ENCODE assay signal across 15 cellular contexts in the genomic region with DNA sequence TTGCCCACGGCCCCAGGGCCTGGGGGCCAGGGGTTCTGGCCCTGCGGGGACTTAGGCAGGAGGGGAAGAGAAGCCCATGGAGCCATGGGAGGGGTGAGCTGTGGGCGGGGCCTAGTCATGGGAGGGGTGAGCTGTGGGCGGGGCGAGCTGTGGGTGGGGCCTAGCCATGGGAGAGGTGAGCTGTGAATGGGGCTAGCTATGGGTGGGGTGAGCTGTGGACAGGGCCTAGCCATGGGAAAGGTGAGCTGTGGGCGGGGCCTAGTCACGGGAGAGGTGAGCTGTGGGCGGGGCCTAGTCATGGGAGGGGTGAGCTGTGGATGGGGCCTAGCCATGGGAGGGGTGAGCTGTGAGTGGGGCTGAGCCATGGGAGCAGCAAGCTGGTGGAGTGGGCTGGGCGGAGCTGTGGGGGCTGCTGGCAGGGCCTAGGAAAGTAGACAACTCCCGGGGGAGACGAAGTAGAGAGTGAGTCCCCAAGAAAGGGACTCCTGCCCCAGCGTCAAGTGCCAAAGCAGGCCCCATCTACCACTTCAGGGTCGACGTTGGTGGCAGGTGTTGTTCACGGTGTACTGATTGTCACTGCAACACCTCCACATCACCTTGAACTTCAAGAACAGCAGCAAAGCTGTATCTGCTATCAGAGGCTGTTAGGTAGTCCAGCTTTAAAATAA. TPM values are rescaled to one million over a fixed set of nuclear protein-coding genes. Genes with fewer than 3 reads are reported as not detected.
DNase-seq lines count a peak whose midpoint lies in the region; ATAC-seq and TF ChIP-seq lines count a peak whose summit lies in the region.
"Had no signal": no experiment of that assay in that cellular context is flagged by ENCODE, and none has a peak within 500 bp of the region (broad histone marks: within the 10 kb centered on the region; RNA-seq: fewer than 3 reads in every experiment).

No MANE protein-coding gene starts in this region.

- WGBS in neuronal stem cell (ENCODE audit: extremely low coverage in 2 of 2, insufficient read length in 2 of 2, insufficient replicate concordance in 1 of 2), 2 donors = no CpG with 5 or more reads among the region's 15 CpGs

- H3K4me2 ChIP-seq in GM23338 (no peak overlapping the region), neuronal stem cell (ENCODE audit: insufficient read depth, low read length, poor library complexity, severe bottlenecking) (no peak overlapping the region)

- H3K27me3 ChIP-seq in GM23338 (ENCODE audit: insufficient read depth) (no peaks in the 10 kb centered on the region), ascending aorta (no peaks in the 10 kb centered on the region), neuronal stem cell (ENCODE audit: control insufficient read depth in 3 of 3, insufficient read depth in 3 of 3, low read depth in 1 of 3, low read length in 3 of 3) (no peaks in the 10 kb centered on the region)
- H3K27me3 ChIP-seq: body of pancreas had no signal

- H2BK120ac ChIP-seq in neuronal stem cell (ENCODE audit: low read depth, low read length) = no peak overlapping the region

- H3K27me3 Mint-ChIP-seq in activated CD4-positive, alpha-beta T cell treated with anti-CD3 and anti-CD28 coated beads for 36 hours = no peaks in the 10 kb centered on the region
- peaks cover 2% of the 10 kb centered on the region for H3K27me3 Mint-ChIP-seq in activated CD4-positive, alpha-beta T cell treated with anti-CD3 and anti-CD28 coated beads, Interleukin-2, amount 10 ng/mL, durations not matched to agents 24 days and 14 days
- peaks cover 29% of the 10 kb centered on the region for H3K27me3 Mint-ChIP-seq in GM23338 (ENCODE audit: insufficient read depth, low read depth, poor library complexity)
- H3K27me3 Mint-ChIP-seq: stimulated activated naive B cell treated with anti-CD40 and anti-IgM and Interleukin-4, amounts not matched to agents 10 μg/mL and 1 μg/mL and 100 μg/mL, for 72 hours had no signal

- H2AFZ ChIP-seq in GM23338 = no peak overlapping the region
- no peak overlapping the region for H2AFZ ChIP-seq in neuronal stem cell (ENCODE audit: low read length)

- H4K8ac ChIP-seq in neuronal stem cell (ENCODE audit: low read depth, low read length) = no peak overlapping the region

- peak overlapping the region; percentile 65 for H3K9ac ChIP-seq in neuronal stem cell (ENCODE audit: low read depth, low read length, poor library complexity)

- POLR2A ChIA-PET in activated CD4-positive, alpha-beta T cell treated with anti-CD3 and anti-CD28 coated beads for 36 hours (lab: Charles Lee) = no interaction called here

- no peak overlapping the region for H4K91ac ChIP-seq in neuronal stem cell (ENCODE audit: low read depth, low read length, poor library complexity)

- peak; percentile 30 for DNase-seq in activated CD4-positive, alpha-beta T cell treated with anti-CD3 and anti-CD28 coated beads for 36 hours
- no peak for DNase-seq in activated CD4-positive, alpha-beta T cell treated with anti-CD3 and anti-CD28 coated beads, Interleukin-2, amount 10 ng/mL, durations not matched to agents 24 days and 14 days
- DNase-seq in GM23338 (ENCODE audit: low spot score) (peak; percentile 90), ascending aorta (ENCODE audit: low spot score in 2 of 2) (no peak), neuronal stem cell (ENCODE audit: low spot score) (no peak), CD1c-positive myeloid dendritic cell (ENCODE audit: extremely low spot score) (no peak), T-helper 2 cell (no peak)
- DNase-seq: activated CD4-positive, alpha-beta T cell treated with anti-CD3 and anti-CD28 coated beads for 1 hour; activated effector memory CD4-positive, alpha-beta T cell treated with Interleukin-2 at 50 U/mL for 16 hours; GF-D8; stimulated activated naive B cell treated with anti-CD40 and anti-IgM and Interleukin-4, amounts not matched to agents 10 μg/mL and 1 μg/mL and 100 μg/mL, for 72 hours had no signal

- no peak overlapping the region for H2BK5ac ChIP-seq in neuronal stem cell (ENCODE audit: low read length)

- peaks cover 4% of the 10 kb centered on the region for H3K4me1 Mint-ChIP-seq in activated CD4-positive, alpha-beta T cell treated with anti-CD3 and anti-CD28 coated beads for 36 hours
- H3K4me1 Mint-ChIP-seq in activated CD4-positive, alpha-beta T cell treated with anti-CD3 and anti-CD28 coated beads, Interleukin-2, amount 10 ng/mL, durations not matched to agents 24 days and 14 days = peaks cover 5% of the 10 kb centered on the region
- H3K4me1 Mint-ChIP-seq in GM23338 = peaks cover 33% of the 10 kb centered on the region

- TF ChIP-seq CTCF in GM23338 (conservative IDR thresholded peaks at IDR 0.05; ENCODE audit: low read depth in 2 of 2) (no peak), ascending aorta (IDR thresholded peaks at IDR 0.05) (no peak)

- peak overlapping the region; percentile 70 for H3K4ac ChIP-seq in neuronal stem cell (ENCODE audit: low read length)

- H3K14ac ChIP-seq in neuronal stem cell (ENCODE audit: low read length) = peak overlapping the region; percentile 57

- peak; percentile 56 for ATAC-seq in activated CD4-positive, alpha-beta T cell treated with anti-CD3 and anti-CD28 coated beads for 36 hours
- ATAC-seq in GM23338 (peak; percentile 74), GM18519 (IDR thresholded peaks at IDR 0.05; ENCODE audit: low FRiP score, unreplicated experiment) (no peak)
- ATAC-seq: body of pancreas; stimulated activated naive B cell treated with anti-CD40 and anti-IgM and Interleukin-4, amounts not matched to agents 10 μg/mL and 1 μg/mL and 100 μg/mL, for 72 hours had no signal

- intact Hi-C loops in activated CD4-positive, alpha-beta T cell treated with anti-CD3 and anti-CD28 coated beads for 36 hours (cut with DNase I, micrococcal nuclease) = no loop called here
- intact Hi-C loops in activated CD4-positive, alpha-beta T cell treated with anti-CD3 and anti-CD28 coated beads, Interleukin-2, amount 10 ng/mL, durations not matched to agents 24 days and 14 days (cut with micrococcal nuclease) = no loop called here
- intact Hi-C loops in ascending aorta (cut with DNase I) = loop anchor here (5.0 kb wide), 1 partner anchor 55 kb away; a partner anchor contains a TSS

- H3F3A ChIP-seq in GM23338 (replicated peaks; ENCODE audit: low read depth) = 0 out of 2 replicates have a peak, but pooled peaks cover under 1% of the 10 kb centered on the region

- H3K23ac ChIP-seq in neuronal stem cell (ENCODE audit: low read depth, low read length, poor library complexity) = no peak overlapping the region

- H2AK5ac ChIP-seq in neuronal stem cell (ENCODE audit: low read depth, low read length) = peak overlapping the region; percentile 88

- peak overlapping the region; percentile 84 for H3K18ac ChIP-seq in neuronal stem cell (ENCODE audit: low read length)

- H4K20me1 ChIP-seq in GM23338 (replicated peaks; ENCODE audit: insufficient read depth) = no peaks in the 10 kb centered on the region

- H3K79me2 ChIP-seq in GM23338 (replicated peaks; ENCODE audit: insufficient read depth) = no peaks in the 10 kb centered on the region

- CTCF ChIA-PET in activated CD4-positive, alpha-beta T cell treated with anti-CD3 and anti-CD28 coated beads for 36 hours (lab: Charles Lee) = interaction anchor here (0.6 kb wide), 1 partner anchor 138 kb away, joined by 3 read pairs; no protein-coding TSS in a partner anchor

- peaks cover 9% of the 10 kb centered on the region for H3K4me1 ChIP-seq in GM23338 (ENCODE audit: insufficient read depth)
- H3K4me1 ChIP-seq in ascending aorta = peaks cover 17 to 35% of the 10 kb centered on the region in 2 donors
- peaks cover 26 to 27% of the 10 kb centered on the region in 2 donors for H3K4me1 ChIP-seq in neuronal stem cell (ENCODE audit: control insufficient read depth in 2 of 2, insufficient read depth in 1 of 2, low read depth in 1 of 2, low read length in 2 of 2)
- H3K4me1 ChIP-seq: prostate gland had no signal

- no peak overlapping the region for H3K4me3 Mint-ChIP-seq in activated CD4-positive, alpha-beta T cell treated with anti-CD3 and anti-CD28 coated beads for 36 hours
- no peak overlapping the region for H3K4me3 Mint-ChIP-seq in activated CD4-positive, alpha-beta T cell treated with anti-CD3 and anti-CD28 coated beads, Interleukin-2, amount 10 ng/mL, durations not matched to agents 24 days and 14 days
- no peak overlapping the region for H3K4me3 Mint-ChIP-seq in GM23338
- H3K4me3 Mint-ChIP-seq: stimulated activated naive B cell treated with anti-CD40 and anti-IgM and Interleukin-4, amounts not matched to agents 10 μg/mL and 1 μg/mL and 100 μg/mL, for 72 hours had no signal

- peak overlapping the region; percentile 4 for H2BK15ac ChIP-seq in neuronal stem cell (ENCODE audit: low read length)

- H3K79me1 ChIP-seq in neuronal stem cell (ENCODE audit: low read depth, low read length) = no peaks in the 10 kb centered on the region

- no peaks in the 10 kb centered on the region for H3K9me2 ChIP-seq in GM23338 (ENCODE audit: insufficient read depth)

- H3K27ac ChIP-seq in GM23338 (ENCODE audit: low read depth) (peak overlapping the region; percentile 39; the same call in 1 of the 2 replicates), ascending aorta (peak overlapping the region; percentile 66 to 95), neuronal stem cell (replicated peaks; ENCODE audit: low read length) (no peak overlapping the region)
- H3K27ac ChIP-seq: body of pancreas, SK-N-MC had no signal

- H3K27ac Mint-ChIP-seq in activated CD4-positive, alpha-beta T cell treated with anti-CD3 and anti-CD28 coated beads for 36 hours = no peak overlapping the region
- no peak overlapping the region for H3K27ac Mint-ChIP-seq in activated CD4-positive, alpha-beta T cell treated with anti-CD3 and anti-CD28 coated beads, Interleukin-2, amount 10 ng/mL, durations not matched to agents 24 days and 14 days
- H3K27ac Mint-ChIP-seq in GM23338 = no peak overlapping the region; the same call in 1 of the 2 replicates

- no peak overlapping the region for H2BK12ac ChIP-seq in neuronal stem cell (ENCODE audit: low read length)

- H3K4me3 ChIP-seq in GM23338 (no peak overlapping the region), ascending aorta (no peak overlapping the region), neuronal stem cell (ENCODE audit: low read length in 2 of 2) (no peak overlapping the region)
- H3K4me3 ChIP-seq: body of pancreas, prostate gland, SK-N-MC had no signal

- no peaks in the 10 kb centered on the region for H3K9me3 Mint-ChIP-seq in activated CD4-positive, alpha-beta T cell treated with anti-CD3 and anti-CD28 coated beads for 36 hours (ENCODE audit: low read depth)
- H3K9me3 Mint-ChIP-seq in activated CD4-positive, alpha-beta T cell treated with anti-CD3 and anti-CD28 coated beads, Interleukin-2, amount 10 ng/mL, durations not matched to agents 24 days and 14 days = no peaks in the 10 kb centered on the region
- H3K9me3 Mint-ChIP-seq in GM23338 = no peaks in the 10 kb centered on the region
- H3K9me3 Mint-ChIP-seq: stimulated activated naive B cell treated with anti-CD40 and anti-IgM and Interleukin-4, amounts not matched to agents 10 μg/mL and 1 μg/mL and 100 μg/mL, for 72 hours had no signal

- no peaks in the 10 kb centered on the region for H3K36me3 Mint-ChIP-seq in activated CD4-positive, alpha-beta T cell treated with anti-CD3 and anti-CD28 coated beads for 36 hours (ENCODE audit: low read depth)
- no peaks in the 10 kb centered on the region for H3K36me3 Mint-ChIP-seq in activated CD4-positive, alpha-beta T cell treated with anti-CD3 and anti-CD28 coated beads, Interleukin-2, amount 10 ng/mL, durations not matched to agents 24 days and 14 days (ENCODE audit: low read depth)
- no peaks in the 10 kb centered on the region for H3K36me3 Mint-ChIP-seq in GM23338 (ENCODE audit: low read depth)
- H3K36me3 Mint-ChIP-seq: stimulated activated naive B cell treated with anti-CD40 and anti-IgM and Interleukin-4, amounts not matched to agents 10 μg/mL and 1 μg/mL and 100 μg/mL, for 72 hours had no signal

- H3K36me3 ChIP-seq in GM23338 (ENCODE audit: insufficient read depth) = no peaks in the 10 kb centered on the region
- no peaks in the 10 kb centered on the region for H3K36me3 ChIP-seq in ascending aorta
- H3K36me3 ChIP-seq in neuronal stem cell (replicated peaks in 1 of 2; ENCODE audit: control insufficient read depth in 2 of 2, insufficient read depth in 2 of 2, low read length in 2 of 2) = no peaks in the 10 kb centered on the region
- H3K36me3 ChIP-seq: prostate gland had no signal

- H3K9me3 ChIP-seq in ascending aorta = no peaks in the 10 kb centered on the region
- H3K9me3 ChIP-seq in neuronal stem cell (replicated peaks in 1 of 2; ENCODE audit: control insufficient read depth in 2 of 2, insufficient read depth in 1 of 2, low read depth in 1 of 2, low read length in 2 of 2) = no peaks in the 10 kb centered on the region
- H3K9me3 ChIP-seq: body of pancreas, prostate gland had no signal

RNA-seq across cellular contexts. Expression of a gene that starts 19.2 kb away (rescaled TPM):
- 10 to 100 TPM; 18.7 to 20.2 TPM for total RNA-seq in activated CD4-positive, alpha-beta T cell treated with anti-CD3 and anti-CD28 coated beads for 36 hours
- 35.6 and 38.0 TPM in 2 replicates for total RNA-seq in activated CD4-positive, alpha-beta T cell treated with anti-CD3 and anti-CD28 coated beads, Interleukin-2, amount 10 ng/mL, durations not matched to agents 24 days and 14 days
- 113 and 126 TPM in 2 replicates for total RNA-seq in GM23338 (2014; rRNA removed; shearing (Covaris generic))
- 59.6 and 62.3 TPM in 2 replicates for polyA plus RNA-seq in GM23338 (2016; fragmentation: Nextera tagmentation; extraction: Ambion mirVana)
- total RNA-seq in ascending aorta = 70.5 TPM
- 136 TPM for polyA plus RNA-seq in neuronal stem cell (2013, experiment 1 of 2)
- polyA plus RNA-seq in neuronal stem cell (2013, experiment 2 of 2) = 133 TPM

RNA-seq across cellular contexts. Expression of a gene that starts 53.8 kb away (rescaled TPM):
- 1 to 10 TPM; 7.2 to 8.4 TPM for total RNA-seq in activated CD4-positive, alpha-beta T cell treated with anti-CD3 and anti-CD28 coated beads for 36 hours
- total RNA-seq in activated CD4-positive, alpha-beta T cell treated with anti-CD3 and anti-CD28 coated beads, Interleukin-2, amount 10 ng/mL, durations not matched to agents 24 days and 14 days = 11.7 and 12.3 TPM in 2 replicates
- 5.0 and 6.5 TPM in 2 replicates for total RNA-seq in GM23338 (2014; rRNA removed; shearing (Covaris generic))
- 5.9 and 7.7 TPM in 2 replicates for polyA plus RNA-seq in GM23338 (2016; fragmentation: Nextera tagmentation; extraction: Ambion mirVana)
- total RNA-seq in ascending aorta = 11.4 TPM
- polyA plus RNA-seq in neuronal stem cell (2013, experiment 1 of 2) = 10.4 TPM
- 10.3 TPM for polyA plus RNA-seq in neuronal stem cell (2013, experiment 2 of 2)

RNA-seq across cellular contexts. Expression of a gene that starts 57.3 kb away (rescaled TPM):
- 10 to 100 TPM; 34.7 to 35.9 TPM for total RNA-seq in activated CD4-positive, alpha-beta T cell treated with anti-CD3 and anti-CD28 coated beads for 36 hours
- 39.5 and 40.9 TPM in 2 replicates for total RNA-seq in activated CD4-positive, alpha-beta T cell treated with anti-CD3 and anti-CD28 coated beads, Interleukin-2, amount 10 ng/mL, durations not matched to agents 24 days and 14 days
- total RNA-seq in GM23338 (2014; rRNA removed; shearing (Covaris generic)) = 65.6 and 76.8 TPM in 2 replicates
- 29.8 and 32.5 TPM in 2 replicates for polyA plus RNA-seq in GM23338 (2016; fragmentation: Nextera tagmentation; extraction: Ambion mirVana)
- total RNA-seq in ascending aorta = 84.0 TPM
- polyA plus RNA-seq in neuronal stem cell (2013, experiment 1 of 2) = 18.7 TPM
- 18.1 TPM for polyA plus RNA-seq in neuronal stem cell (2013, experiment 2 of 2)

Comparison
In these comparisons a context has a peak if more than half of its experiments do, and no peak if none do; other contexts are left out.
1. DNase-seq: peak in activated CD4-positive, alpha-beta T cell treated with anti-CD3 and anti-CD28 coated beads for 36 hours (single experiment) and GM23338 (single experiment); none in activated CD4-positive, alpha-beta T cell treated with anti-CD3 and anti-CD28 coated beads, Interleukin-2, amount 10 ng/mL, durations not matched to agents 24 days and 14 days (single experiment), ascending aorta (0 of 2), neuronal stem cell (single experiment), CD1c-positive myeloid dendritic cell (single experiment) and T-helper 2 cell (0 of 5).